Comparison of ENCODE assay signal across 18 cellular contexts in genomic region chr3:31016196-31016595, GRCh38.
DNase-seq lines count a peak whose midpoint lies in the region; FAIRE-seq and TF ChIP-seq lines count a peak whose summit lies in the region.
"Had no signal": no experiment of that assay in that cellular context is flagged by ENCODE, and none has a peak within 500 bp of the region (broad histone marks: within the 10 kb centered on the region; RNA-seq: fewer than 3 reads in every experiment).

No MANE protein-coding gene starts in this region.

- H3K4me1 ChIP-seq in astrocyte (ENCODE audit: insufficient read depth, low read length), result peaks cover 6% of the 10 kb centered on the region

- H3K9me3 ChIP-seq in astrocyte (ENCODE audit: insufficient read depth, low read depth, low read length), result no peaks in the 10 kb centered on the region

- no peaks in the 10 kb centered on the region for H3K36me3 ChIP-seq in astrocyte (ENCODE audit: insufficient read depth, low read length)

- peaks cover 7% of the 10 kb centered on the region for H3K4me1 Mint-ChIP-seq in astrocyte (ENCODE audit: low read depth, unreplicated experiment)

- peaks cover 9% of the 10 kb centered on the region for H3K9me3 Mint-ChIP-seq in astrocyte (ENCODE audit: unreplicated experiment)

- H2AFZ ChIP-seq in astrocyte (ENCODE audit: low read depth, low read length), result no peak overlapping the region
- H2AFZ ChIP-seq: GM23248 had no signal

- peak; percentile 39 for FAIRE-seq in astrocyte (lab: Jason Lieb, UNC)
- peak; percentile 4 for FAIRE-seq in endometrium (lab: Jason Lieb, UNC)
- FAIRE-seq: GM12878, GM19239, H1 had no signal

- H3K27ac Mint-ChIP-seq in astrocyte (ENCODE audit: unreplicated experiment), result no peak overlapping the region
- H3K27ac Mint-ChIP-seq: CD4-positive, alpha-beta memory T cell had no signal

- TF ChIP-seq CTCF in astrocyte (IDR thresholded peaks at IDR 0.05; ENCODE audit: insufficient read depth, low read depth, low read length), result no peak
- TF ChIP-seq CTCF in cardiac fibroblast (IDR thresholded peaks at IDR 0.05; ENCODE audit: low read depth, low read length), result no peak
- no peak for TF ChIP-seq CTCF in fibroblast of the aortic adventitia (IDR thresholded peaks at IDR 0.05; ENCODE audit: insufficient read depth, low read length)

- H3K79me2 ChIP-seq in astrocyte (ENCODE audit: insufficient read depth, low read length), result no peaks in the 10 kb centered on the region

- H4K20me1 ChIP-seq in astrocyte (ENCODE audit: insufficient read depth, low read length), result no peaks in the 10 kb centered on the region

- H3K4me3 ChIP-seq in astrocyte (ENCODE audit: insufficient read depth, low read depth, low read length), result no peak overlapping the region
- H3K4me3 ChIP-seq in cardiac fibroblast (replicated peaks in 1 of 2; ENCODE audit: low read depth in 2 of 2, low read length in 2 of 2), result no peak overlapping the region
- no peak overlapping the region for H3K4me3 ChIP-seq in fibroblast of the aortic adventitia (ENCODE audit: low read depth, low read length)
- H3K4me3 ChIP-seq: GM12878, GM23248 had no signal

- no peaks in the 10 kb centered on the region for H3K36me3 Mint-ChIP-seq in astrocyte (ENCODE audit: low read depth, unreplicated experiment)
- H3K36me3 Mint-ChIP-seq: CD4-positive, alpha-beta memory T cell had no signal

- no peak overlapping the region for H3K4me3 Mint-ChIP-seq in astrocyte (ENCODE audit: unreplicated experiment)
- H3K4me3 Mint-ChIP-seq: CD4-positive, alpha-beta memory T cell had no signal

- no peak overlapping the region for H3K4me2 ChIP-seq in astrocyte (ENCODE audit: low read length)

- no peak overlapping the region for H3K9ac ChIP-seq in astrocyte (ENCODE audit: low read length)
- H3K9ac ChIP-seq: GM23248 had no signal

- H3K27me3 Mint-ChIP-seq in astrocyte (ENCODE audit: low read depth, unreplicated experiment), result peaks cover 6% of the 10 kb centered on the region
- H3K27me3 Mint-ChIP-seq: CD4-positive, alpha-beta memory T cell had no signal

- DNase-seq in astrocyte (ENCODE audit: low read depth), result no peak
- DNase-seq in cardiac fibroblast (ENCODE audit: low read depth in 2 of 2), result peak; percentile 16 to 21
- peak; percentile 58 for DNase-seq in fibroblast of the aortic adventitia (ENCODE audit: low read depth)
- DNase-seq in COLO829 (ENCODE audit: low spot score), result no peak
- DNase-seq in activated CD4-positive, CD25-positive, alpha-beta regulatory T cell (lab: John Stamatoyannopoulos, UW), result no peak
- DNase-seq: C1 segment of cervical spinal cord; Caco-2; CD4-positive, alpha-beta memory T cell; DMS79; EL; GDM1; GM23248; H7; HCEC 1CT had no signal

- no peak overlapping the region for H3K27ac ChIP-seq in astrocyte (ENCODE audit: low read depth, low read length)
- H3K27ac ChIP-seq: GM23248 had no signal

- H3K27me3 ChIP-seq in astrocyte (ENCODE audit: insufficient read depth, low read length), result no peaks in the 10 kb centered on the region

Comparison
In these comparisons a context has a peak if more than half of its experiments do, and no peak if none do; other contexts are left out.
1. DNase-seq: peak in cardiac fibroblast (2 of 2) and fibroblast of the aortic adventitia (single experiment); none in astrocyte (single experiment), COLO829 (single experiment) and activated CD4-positive, CD25-positive, alpha-beta regulatory T cell (0 of 4).